8 cellular contexts compared by ENCODE assay signal in genomic region chr11:123654566-123655081, GRCh38. TPM values are rescaled to one million over a fixed set of nuclear protein-coding genes. Genes with fewer than 3 reads are reported as not detected.
DNase-seq lines count a peak whose midpoint lies in the region; ATAC-seq and TF ChIP-seq lines count a peak whose summit lies in the region.

SCN3B (minus strand) TSS chr11:123654624; CDS start chr11:123653801, 823 bp downstream.

- H3K27ac Mint-ChIP-seq in T-helper 17 cell: no peak within 1 kb of the TSS
- no peak within 1 kb of the TSS for H3K27ac Mint-ChIP-seq in stimulated activated naive B cell treated with anti-CD40 and anti-IgM and Interleukin-4, amounts not matched to agents 10 μg/mL and 1 μg/mL and 100 μg/mL, for 72 hours

- ATAC-seq in T-helper 17 cell: peak; percentile 48
- ATAC-seq in lung (ENCODE audit: insufficient read depth, low FRiP score): peak; percentile 84
- ATAC-seq in stimulated activated naive B cell treated with anti-CD40 and anti-IgM and Interleukin-4, amounts not matched to agents 10 μg/mL and 1 μg/mL and 100 μg/mL, for 72 hours (replicated peaks): peak; percentile 44 to 55
- no peak for ATAC-seq in GM21367 (IDR thresholded peaks at IDR 0.05; ENCODE audit: unreplicated experiment)

- DNase-seq in NCI-H1436 (lab: John Stamatoyannopoulos, UW): peak; percentile 63
- DNase-seq in NCI-H1436 treated with DMSO at 0.1 percent for 48 hours (lab: John Stamatoyannopoulos, UW): no peak
- DNase-seq in NCI-H1048 (lab: John Stamatoyannopoulos, UW): peak; percentile 32
- DNase-seq in T-helper 17 cell: no peak
- DNase-seq in lung (ENCODE audit: low spot score): peak; percentile 51
- DNase-seq in stimulated activated naive B cell treated with anti-CD40 and anti-IgM and Interleukin-4, amounts not matched to agents 10 μg/mL and 1 μg/mL and 100 μg/mL, for 72 hours: no peak

- TF ChIP-seq CTCF in lung (IDR thresholded peaks at IDR 0.05; ENCODE audit: control extremely low read depth, extremely low read depth): no peak

- H3K4me3 ChIP-seq in endocrine pancreas (ENCODE audit: control insufficient read depth, insufficient read depth, low read length) (peak within 1 kb of the TSS; percentile 75), lung (peak within 1 kb of the TSS; percentile 55)

- H3K9me3 ChIP-seq in T-helper 17 cell (ENCODE audit: control insufficient read depth, low read length, poor library complexity, severe bottlenecking) (peaks cover 2% of the 10 kb centered on the region), endocrine pancreas (ENCODE audit: control insufficient read depth, low read length) (no peaks in the 10 kb centered on the region), lung (ENCODE audit: control insufficient read depth in 2 of 2, insufficient read depth in 1 of 2, low read length in 1 of 2) (peaks cover 0 to 3% of the 10 kb centered on the region in 2 donors)

- peaks cover 10 to 18% of the 10 kb centered on the region in 2 donors for H3K9me3 Mint-ChIP-seq in stimulated activated naive B cell treated with anti-CD40 and anti-IgM and Interleukin-4, amounts not matched to agents 10 μg/mL and 1 μg/mL and 100 μg/mL, for 72 hours

- 1 to 2% methylated on average over 19 to 44 of the region's 44 CpGs for WGBS in lung, 2 donors

- H3K27ac ChIP-seq in lung (ENCODE audit: low read depth in 1 of 2, low read length in 1 of 2): no peak within 1 kb of the TSS

- H3K36me3 ChIP-seq in endocrine pancreas (ENCODE audit: control insufficient read depth, insufficient read depth, low read length): no peaks in the 10 kb centered on the region
- H3K36me3 ChIP-seq in lung (ENCODE audit: control insufficient read depth in 2 of 2, insufficient read depth in 2 of 2, low read length in 2 of 2): no peaks in the 10 kb centered on the region

- peaks cover 43% of the 10 kb centered on the region for H3K27me3 Mint-ChIP-seq in T-helper 17 cell
- peaks cover 36 to 49% of the 10 kb centered on the region in 2 donors for H3K27me3 Mint-ChIP-seq in stimulated activated naive B cell treated with anti-CD40 and anti-IgM and Interleukin-4, amounts not matched to agents 10 μg/mL and 1 μg/mL and 100 μg/mL, for 72 hours

- peak within 1 kb of the TSS; percentile 67 for H3K4me3 Mint-ChIP-seq in T-helper 17 cell
- peak within 1 kb of the TSS; percentile 61 to 73 for H3K4me3 Mint-ChIP-seq in stimulated activated naive B cell treated with anti-CD40 and anti-IgM and Interleukin-4, amounts not matched to agents 10 μg/mL and 1 μg/mL and 100 μg/mL, for 72 hours

- peak within 1 kb of the TSS; percentile 95 for H3K9ac ChIP-seq in endocrine pancreas (ENCODE audit: control insufficient read depth, insufficient read depth, low read length)

- H3K4me1 ChIP-seq in endocrine pancreas (ENCODE audit: control insufficient read depth, insufficient read depth, low read length) (no peaks in the 10 kb centered on the region), lung (ENCODE audit: control insufficient read depth in 2 of 2, insufficient read depth in 2 of 2, low read length in 2 of 2) (peaks cover 4 to 9% of the 10 kb centered on the region in 2 donors)

- peaks cover 7% of the 10 kb centered on the region for H3K36me3 Mint-ChIP-seq in T-helper 17 cell (ENCODE audit: low read depth)
- H3K36me3 Mint-ChIP-seq in stimulated activated naive B cell treated with anti-CD40 and anti-IgM and Interleukin-4, amounts not matched to agents 10 μg/mL and 1 μg/mL and 100 μg/mL, for 72 hours: peaks cover 3 to 8% of the 10 kb centered on the region in 2 donors

- H3K27me3 ChIP-seq in endocrine pancreas (ENCODE audit: control insufficient read depth, insufficient read depth, low read length): no peaks in the 10 kb centered on the region
- H3K27me3 ChIP-seq in lung (ENCODE audit: control insufficient read depth, insufficient read depth): peaks cover 3% of the 10 kb centered on the region

- no peaks in the 10 kb centered on the region for H3K4me1 Mint-ChIP-seq in T-helper 17 cell
- peaks cover 11 to 16% of the 10 kb centered on the region in 2 donors for H3K4me1 Mint-ChIP-seq in stimulated activated naive B cell treated with anti-CD40 and anti-IgM and Interleukin-4, amounts not matched to agents 10 μg/mL and 1 μg/mL and 100 μg/mL, for 72 hours

RNA-seq across cellular contexts. Expression of gene SCN3B, which starts in this region (rescaled TPM):
- not detected for total RNA-seq in T-helper 17 cell
- 1 to 10 TPM; 1.6 to 2.7 TPM for total RNA-seq in lung
- polyA plus RNA-seq in lung: under 1 TPM; 0.72 to 0.77 TPM

Comparison
In these comparisons a context has a peak if more than half of its experiments do, and no peak if none do; other contexts are left out.
1. DNase-seq: peak in NCI-H1436 (single experiment), NCI-H1048 (single experiment) and lung (single experiment); none in NCI-H1436 treated with DMSO at 0.1 percent for 48 hours (single experiment), T-helper 17 cell (0 of 3) and stimulated activated naive B cell treated with anti-CD40 and anti-IgM and Interleukin-4, amounts not matched to agents 10 μg/mL and 1 μg/mL and 100 μg/mL, for 72 hours (single experiment).
2. Peak in ATAC-seq in T-helper 17 cell; RNA of the gene not detected or under 1 TPM.